ENCODE assay signal across 16 cellular contexts in the genomic region with DNA sequence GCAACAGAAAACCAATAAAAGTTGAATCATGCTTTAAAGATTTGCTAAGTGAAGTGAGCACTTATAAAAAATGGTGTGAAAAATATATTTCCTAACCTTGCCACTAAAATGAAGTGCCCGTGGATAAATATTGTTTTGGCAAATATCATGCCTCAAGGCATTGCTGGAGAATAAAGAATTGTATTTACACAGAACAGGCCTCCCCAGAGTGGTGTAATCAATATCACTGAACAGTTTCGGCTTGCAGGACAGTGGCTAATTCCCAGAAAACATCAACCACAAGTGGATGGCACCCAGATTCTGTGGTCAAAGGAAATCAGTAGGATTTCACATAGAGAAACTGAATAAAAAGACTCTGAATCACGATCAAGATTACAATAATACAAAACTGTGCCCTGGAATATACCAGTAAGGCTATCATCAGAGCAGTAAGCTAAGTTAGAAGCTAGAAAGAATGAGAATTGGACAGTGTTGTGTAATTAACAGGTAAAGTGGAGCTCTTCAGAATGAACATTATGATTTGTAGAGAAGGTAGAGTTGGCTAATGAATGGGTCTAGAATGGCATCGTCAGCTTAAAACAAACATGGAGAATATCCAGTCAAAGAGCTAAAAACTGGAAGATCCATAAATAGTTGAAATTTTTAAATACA.
DNase-seq lines count a peak whose midpoint lies in the region; ATAC-seq and TF ChIP-seq lines count a peak whose summit lies in the region.
"Had no signal": no experiment of that assay in that cellular context is flagged by ENCODE, and none has a peak within 500 bp of the region (broad histone marks: within the 10 kb centered on the region; RNA-seq: fewer than 3 reads in every experiment).

No MANE protein-coding gene starts in this region.

- H3K27ac ChIP-seq in 22Rv1 = peak overlapping the region; percentile 71
- H3K27ac ChIP-seq: GM23248, SJSA1 had no signal

- DNase-seq in DMS53 treated with DMSO at 0.1 percent for 48 hours (lab: John Stamatoyannopoulos, UW; ENCODE audit: unreplicated experiment) (peak; percentile 32), NCI-H146 treated with DMSO at 0.1 percent for 48 hours (lab: John Stamatoyannopoulos, UW; ENCODE audit: unreplicated experiment) (peak; percentile 2), SK-N-DZ (ENCODE audit: low spot score) (peak; percentile 8), SW480 (ENCODE audit: low spot score) (no peak)
- DNase-seq in activated T-cell treated with anti-CD3 and anti-CD28 coated beads, Interleukin-2, amount 50 U/mL, for 48 hours = no peak
- DNase-seq: ACHN; CD4-positive, alpha-beta T cell; GM23248; MV-4-11; NCI-H226; RPMI8226; T-helper 1 cell had no signal

- no peak for TF ChIP-seq CTCF in 22Rv1 (IDR thresholded peaks at IDR 0.05)

- ATAC-seq in HG03469 (IDR thresholded peaks at IDR 0.05; ENCODE audit: unreplicated experiment) (no peak), HG03378 (IDR thresholded peaks at IDR 0.05; ENCODE audit: unreplicated experiment) (no peak)

Comparison
In these comparisons a context has a peak if more than half of its experiments do, and no peak if none do; other contexts are left out.
1. DNase-seq: peak in DMS53 treated with DMSO at 0.1 percent for 48 hours (single experiment), NCI-H146 treated with DMSO at 0.1 percent for 48 hours (single experiment) and SK-N-DZ (single experiment); none in activated T-cell treated with anti-CD3 and anti-CD28 coated beads, Interleukin-2, amount 50 U/mL, for 48 hours (0 of 2) and SW480 (single experiment).